In the genomic region with DNA sequence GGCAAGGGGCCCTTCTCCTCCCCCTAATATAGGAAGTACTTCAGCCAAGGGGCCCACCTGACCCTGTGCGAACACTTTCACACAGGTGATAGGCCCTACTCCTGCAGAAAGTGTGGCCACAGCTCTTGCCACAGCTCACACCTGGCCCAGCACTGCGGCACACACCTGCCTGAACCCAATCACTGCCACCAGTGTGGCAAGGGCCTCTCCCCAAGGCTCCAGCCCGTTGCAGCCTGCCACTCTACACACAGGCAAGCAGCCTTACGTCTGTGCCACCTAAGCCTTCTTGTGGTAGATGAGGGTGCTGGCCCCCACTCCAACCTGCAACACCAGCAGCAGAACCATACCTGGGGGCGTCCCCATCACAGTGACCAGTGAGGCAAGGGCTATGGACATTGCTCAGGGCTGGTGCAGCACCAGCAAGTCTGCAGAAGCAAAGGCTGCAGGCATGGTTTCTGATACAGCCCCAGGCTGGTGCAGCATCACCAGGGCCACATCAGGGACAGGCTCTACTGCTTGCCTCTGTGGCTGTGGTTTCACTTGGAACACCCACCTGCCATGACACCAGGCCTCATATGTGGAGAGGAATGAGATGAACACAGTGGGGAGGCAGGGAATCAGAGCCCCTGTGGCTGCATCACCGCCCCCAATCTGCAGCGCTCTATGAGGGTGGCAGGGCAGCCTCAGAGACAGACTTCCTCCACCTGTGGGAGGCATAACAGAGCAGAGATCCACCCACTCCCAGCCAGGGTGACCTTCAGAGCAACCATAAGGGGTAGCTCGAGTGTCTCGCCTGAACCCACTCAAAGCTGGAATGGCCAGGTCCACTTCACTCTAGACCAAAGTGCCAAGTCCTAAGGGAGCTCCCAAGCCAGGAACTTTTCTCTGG, we compare ENCODE assay signal across 19 cellular contexts. TPM values are rescaled to one million over a fixed set of nuclear protein-coding genes. Genes with fewer than 3 reads are reported as not detected.
DNase-seq lines count a peak whose midpoint lies in the region; ATAC-seq and TF ChIP-seq lines count a peak whose summit lies in the region.
"Had no signal": no experiment of that assay in that cellular context is flagged by ENCODE, and none has a peak within 500 bp of the region (broad histone marks: within the 10 kb centered on the region; RNA-seq: fewer than 3 reads in every experiment).

No MANE protein-coding gene starts in this region.

- H3K4me3 ChIP-seq in DND-41 (ENCODE audit: low read depth in 1 of 2, low read length in 2 of 2) (no peak overlapping the region), MM.1S (ENCODE audit: low read length) (no peak overlapping the region), Caco-2 (ENCODE audit: low read depth, low read length) (no peak overlapping the region)
- H3K4me3 ChIP-seq: cardiac muscle cell, skin epidermis, transverse colon had no signal

- H4K20me1 ChIP-seq in DND-41 (ENCODE audit: insufficient read depth, low read length) (peaks cover 7% of the 10 kb centered on the region; the same call in 1 of the 2 replicates), MM.1S (ENCODE audit: insufficient read depth, low read length) (no peaks in the 10 kb centered on the region)

- no peak overlapping the region for H2AFZ ChIP-seq in DND-41 (ENCODE audit: low read depth, low read length)
- no peak overlapping the region for H2AFZ ChIP-seq in MM.1S (ENCODE audit: low read length)

- DNase-seq in DND-41 (no peak), MM.1S (peak; percentile 17), MV-4-11 (lab: John Stamatoyannopoulos, UW) (no peak), Caco-2 (no peak)
- DNase-seq in naive thymus-derived CD8-positive, alpha-beta T cell = peak in 1 of 10 donors; percentile 25
- DNase-seq: activated gamma-delta T cell; CD4-positive, alpha-beta memory T cell; KG1; midbrain; NCI-H187; NCI-H2227 treated with DMSO at 0.1 percent for 48 hours; NCI-H748 treated with DMSO at 0.1 percent for 48 hours; transverse colon had no signal

- H3K4me1 ChIP-seq in DND-41 (ENCODE audit: insufficient read depth, low read length) (peaks cover 12% of the 10 kb centered on the region), MM.1S (ENCODE audit: low read length) (no peaks in the 10 kb centered on the region), Caco-2 (0 out of 2 replicates have a peak, but pooled peaks cover 4% of the 10 kb centered on the region)

- H3K9me2 ChIP-seq in MM.1S (replicated peaks; ENCODE audit: insufficient read depth, low read length) = no peaks in the 10 kb centered on the region

- POLR2A ChIA-PET in naive thymus-derived CD8-positive, alpha-beta T cell (lab: Charles Lee) = interaction anchor here (0.6 to 1.2 kb wide), 7 partner anchors 8 to 84 kb away, joined by 3 to 5 read pairs (median 4); a partner anchor contains a TSS
- POLR2A ChIA-PET in Caco-2 (lab: Charles Lee) = no interaction called here

- ATAC-seq in DND-41 (ENCODE audit: insufficient read depth, low read depth) (0 out of 3 replicates have a peak, but pooled peaks have one; percentile 17), GM21390 (IDR thresholded peaks at IDR 0.05; ENCODE audit: unreplicated experiment) (no peak)
- ATAC-seq in naive thymus-derived CD8-positive, alpha-beta T cell = peak; percentile 32 to 53
- ATAC-seq: left lobe of liver had no signal

- peaks cover 27 to 62% (median 45%) of the 10 kb centered on the region in 4 donors for H3K4me1 Mint-ChIP-seq in naive thymus-derived CD8-positive, alpha-beta T cell
- H3K4me1 Mint-ChIP-seq in Caco-2 (ENCODE audit: low read depth, unreplicated experiment) = peaks cover 21% of the 10 kb centered on the region

- H3K9me3 Mint-ChIP-seq in naive thymus-derived CD8-positive, alpha-beta T cell = no peaks in the 10 kb centered on the region
- H3K9me3 Mint-ChIP-seq in Caco-2 (ENCODE audit: unreplicated experiment) = no peaks in the 10 kb centered on the region
- H3K9me3 Mint-ChIP-seq: stimulated activated naive CD8-positive, alpha-beta T cell treated with anti-CD3 and anti-CD28 coated beads, Interleukin-15, Interleukin-2, amounts not matched to agents 100 ng/mL and 50 ng/mL, for 24 hours had no signal

- no peak overlapping the region for H3K4me2 ChIP-seq in DND-41 (ENCODE audit: insufficient read depth, low read length)
- H3K4me2 ChIP-seq in MM.1S (ENCODE audit: low read depth, low read length) = no peak overlapping the region

- H3K27ac ChIP-seq in DND-41 (ENCODE audit: low read length) (no peak overlapping the region), MM.1S (ENCODE audit: low read length) (no peak overlapping the region)
- H3K27ac ChIP-seq: cardiac muscle cell, skin epidermis, transverse colon had no signal

- H3K4me3 Mint-ChIP-seq in naive thymus-derived CD8-positive, alpha-beta T cell = peak overlapping the region in 7 of 10 donors; percentile 71 to 97 (median 87)
- no peak overlapping the region for H3K4me3 Mint-ChIP-seq in Caco-2 (ENCODE audit: unreplicated experiment)
- H3K4me3 Mint-ChIP-seq: stimulated activated naive CD8-positive, alpha-beta T cell treated with anti-CD3 and anti-CD28 coated beads, Interleukin-15, Interleukin-2, amounts not matched to agents 100 ng/mL and 50 ng/mL, for 24 hours had no signal

- CTCF ChIA-PET in Caco-2 (lab: Charles Lee) = no interaction called here

- H3K9me3 ChIP-seq in DND-41 (ENCODE audit: insufficient read depth, low read length, severe bottlenecking) (no peaks in the 10 kb centered on the region), MM.1S (replicated peaks; ENCODE audit: insufficient read depth, low read length) (no peaks in the 10 kb centered on the region), Caco-2 (no peaks in the 10 kb centered on the region)
- H3K9me3 ChIP-seq: transverse colon had no signal

- peaks cover 0 to 16% (median 2%) of the 10 kb centered on the region in 5 donors for H3K27me3 Mint-ChIP-seq in naive thymus-derived CD8-positive, alpha-beta T cell
- H3K27me3 Mint-ChIP-seq in Caco-2 (ENCODE audit: insufficient read depth, unreplicated experiment) = peaks cover 12% of the 10 kb centered on the region

- BruUV-seq in Caco-2 (replicated peaks; lab: Mats Ljungman, UMichigan) = no TSS peak

- H3K27ac Mint-ChIP-seq in naive thymus-derived CD8-positive, alpha-beta T cell = peak overlapping the region in 9 of 10 donors; percentile 75 to 97 (median 91)
- H3K27ac Mint-ChIP-seq in Caco-2 (ENCODE audit: unreplicated experiment) = no peak overlapping the region
- H3K27ac Mint-ChIP-seq: CD4-positive, alpha-beta memory T cell; progenitor cell of endocrine pancreas; stimulated activated naive CD8-positive, alpha-beta T cell treated with anti-CD3 and anti-CD28 coated beads, Interleukin-15, Interleukin-2, amounts not matched to agents 100 ng/mL and 50 ng/mL, for 24 hours had no signal

- peaks cover 35% of the 10 kb centered on the region for H3K27me3 ChIP-seq in DND-41 (ENCODE audit: insufficient read depth, low read length, poor library complexity)
- H3K27me3 ChIP-seq in MM.1S (replicated peaks; ENCODE audit: insufficient read depth, low read length) = no peaks in the 10 kb centered on the region
- H3K27me3 ChIP-seq in Caco-2 (replicated peaks; ENCODE audit: control insufficient read depth, insufficient read depth, low read length) = no peaks in the 10 kb centered on the region

- intact Hi-C loops in Caco-2 (cut with micrococcal nuclease; ENCODE audit: unreplicated experiment) = no loop called here

- H3K79me2 ChIP-seq in DND-41 (ENCODE audit: insufficient read depth, low read length) = no peaks in the 10 kb centered on the region
- H3K79me2 ChIP-seq in MM.1S (ENCODE audit: low read length) = no peaks in the 10 kb centered on the region

- no peaks in the 10 kb centered on the region for H3F3A ChIP-seq in MM.1S (ENCODE audit: insufficient read depth, low read length)

- no peak overlapping the region for H3K9ac ChIP-seq in DND-41 (ENCODE audit: low read depth, low read length)
- no peak overlapping the region for H3K9ac ChIP-seq in MM.1S (ENCODE audit: low read length)

- TF ChIP-seq CTCF in DND-41 (IDR thresholded peaks at IDR 0.05; ENCODE audit: borderline replicate concordance, extremely low read depth, low read length, poor library complexity, severe bottlenecking) (no peak), MM.1S (IDR thresholded peaks at IDR 0.05; ENCODE audit: low read length) (no peak), Caco-2 (IDR thresholded peaks at IDR 0.05; ENCODE audit: insufficient read depth in 1 of 2, low read depth in 1 of 2, low read length in 1 of 2, severe bottlenecking in 1 of 2, unreplicated experiment in 1 of 2) (no peak)

- peaks cover 0 to 8% (median under 1%) of the 10 kb centered on the region in 3 donors for H3K36me3 Mint-ChIP-seq in naive thymus-derived CD8-positive, alpha-beta T cell
- peaks cover 9% of the 10 kb centered on the region for H3K36me3 Mint-ChIP-seq in Caco-2 (ENCODE audit: insufficient read depth, unreplicated experiment)

- H3K36me3 ChIP-seq in DND-41 (ENCODE audit: insufficient read depth, low read length) = no peaks in the 10 kb centered on the region; the same call in 1 of the 2 replicates
- no peaks in the 10 kb centered on the region for H3K36me3 ChIP-seq in MM.1S (replicated peaks; ENCODE audit: insufficient read depth, low read length)
- H3K36me3 ChIP-seq in Caco-2 (ENCODE audit: control insufficient read depth, insufficient read depth, low read length) = no peaks in the 10 kb centered on the region
- H3K36me3 ChIP-seq: cardiac muscle cell, transverse colon had no signal

RNA-seq across cellular contexts. Expression of a gene that starts 7.7 kb away (rescaled TPM):
- total RNA-seq in naive thymus-derived CD8-positive, alpha-beta T cell = 10 to 100 TPM; 58.3 to 59.1 TPM
- polyA plus RNA-seq in naive thymus-derived CD8-positive, alpha-beta T cell = 10 to 100 TPM; 12.1 to 12.5 (median 12.4) TPM
- 31.3 and 32.0 TPM in 2 replicates for total RNA-seq in Caco-2 (2022)

RNA-seq across cellular contexts. Expression of a gene that starts 11.6 kb away (rescaled TPM):
- 10 to 100 TPM; 28.7 to 29.0 TPM for total RNA-seq in naive thymus-derived CD8-positive, alpha-beta T cell
- 10 to 100 TPM; 75.0 to 79.2 (median 75.9) TPM for polyA plus RNA-seq in naive thymus-derived CD8-positive, alpha-beta T cell
- 10.0 and 12.5 TPM in 2 replicates for total RNA-seq in Caco-2 (2022)

RNA-seq across cellular contexts. Expression of a gene that starts 15.3 kb away (rescaled TPM):
- 10 to 100 TPM; 35.5 to 36.4 TPM for total RNA-seq in naive thymus-derived CD8-positive, alpha-beta T cell
- polyA plus RNA-seq in naive thymus-derived CD8-positive, alpha-beta T cell = 10 to 100 TPM; 18.8 to 23.8 (median 21.8) TPM
- 140 and 141 TPM in 2 replicates for total RNA-seq in Caco-2 (2022)

RNA-seq across cellular contexts. Expression of a gene that starts 15.5 kb away (rescaled TPM):
- total RNA-seq in naive thymus-derived CD8-positive, alpha-beta T cell = 100 to 1,000 TPM; 126 to 127 TPM
- 10 to 100 TPM in 1 of 3 donors, 1 to 10 TPM in 2; 6.6 to 10.9 (median 7.3) TPM for polyA plus RNA-seq in naive thymus-derived CD8-positive, alpha-beta T cell
- total RNA-seq in Caco-2 (2022) = 29.5 and 30.4 TPM in 2 replicates

RNA-seq across cellular contexts. Expression of a gene that starts 23.7 kb away (rescaled TPM):
- 1 to 10 TPM; 7.5 to 8.0 TPM for total RNA-seq in naive thymus-derived CD8-positive, alpha-beta T cell
- polyA plus RNA-seq in naive thymus-derived CD8-positive, alpha-beta T cell = under 1 TPM; 0.08 to 0.48 (median 0.13) TPM
- 1.3 and 1.5 TPM in 2 replicates for total RNA-seq in Caco-2 (2022)
